Comparison of ENCODE assay signal across 8 cellular contexts in genomic region chr10:25017661-25018060, GRCh38. TPM values are rescaled to one million over a fixed set of nuclear protein-coding genes. Genes with fewer than 3 reads are reported as not detected.
DNase-seq lines count a peak whose midpoint lies in the region; ATAC-seq lines count a peak whose summit lies in the region.

No MANE protein-coding gene starts in this region.

- H3K9me3 Mint-ChIP-seq in activated CD4-positive, alpha-beta T cell treated with anti-CD3 and anti-CD28 coated beads, Interleukin-2, amount 10 ng/mL, durations not matched to agents 7 days and 5 days: peaks cover 2% of the 10 kb centered on the region
- peaks cover 5% of the 10 kb centered on the region for H3K9me3 Mint-ChIP-seq in activated CD8-positive, alpha-beta T cell treated with anti-CD3 and anti-CD28 coated beads, Interleukin-2, amount 10 ng/mL, durations not matched to agents 7 days and 5 days (ENCODE audit: insufficient read depth)
- H3K9me3 Mint-ChIP-seq in immature natural killer cell: peaks cover 0 to 4% (median 0%) of the 10 kb centered on the region in 6 donors

- peaks cover 2% of the 10 kb centered on the region for H3K27me3 Mint-ChIP-seq in activated CD4-positive, alpha-beta T cell treated with anti-CD3 and anti-CD28 coated beads, Interleukin-2, amount 10 ng/mL, durations not matched to agents 7 days and 5 days
- H3K27me3 Mint-ChIP-seq in activated CD8-positive, alpha-beta T cell treated with anti-CD3 and anti-CD28 coated beads, Interleukin-2, amount 10 ng/mL, durations not matched to agents 7 days and 5 days (ENCODE audit: low read depth): no peaks in the 10 kb centered on the region
- H3K27me3 Mint-ChIP-seq in immature natural killer cell (ENCODE audit: low read depth in 3 of 3): peaks cover 12 to 18% (median 13%) of the 10 kb centered on the region in 3 donors

- peak overlapping the region; percentile 81 for H3K4me3 Mint-ChIP-seq in activated CD4-positive, alpha-beta T cell treated with anti-CD3 and anti-CD28 coated beads, Interleukin-2, amount 10 ng/mL, durations not matched to agents 7 days and 5 days
- H3K4me3 Mint-ChIP-seq in activated CD8-positive, alpha-beta T cell treated with anti-CD3 and anti-CD28 coated beads, Interleukin-2, amount 10 ng/mL, durations not matched to agents 7 days and 5 days: peak overlapping the region; percentile 91
- H3K4me3 Mint-ChIP-seq in immature natural killer cell: peak overlapping the region; percentile 87 to 97 (median 91)

- peak overlapping the region; percentile 89 for H3K27ac Mint-ChIP-seq in activated CD4-positive, alpha-beta T cell treated with anti-CD3 and anti-CD28 coated beads, Interleukin-2, amount 10 ng/mL, durations not matched to agents 7 days and 5 days
- peak overlapping the region; percentile 17 for H3K27ac Mint-ChIP-seq in activated CD8-positive, alpha-beta T cell treated with anti-CD3 and anti-CD28 coated beads, Interleukin-2, amount 10 ng/mL, durations not matched to agents 7 days and 5 days
- peak overlapping the region; percentile 95 to 100 (median 99) for H3K27ac Mint-ChIP-seq in immature natural killer cell

- peaks cover 20% of the 10 kb centered on the region for H3K4me1 Mint-ChIP-seq in activated CD4-positive, alpha-beta T cell treated with anti-CD3 and anti-CD28 coated beads, Interleukin-2, amount 10 ng/mL, durations not matched to agents 7 days and 5 days
- peaks cover 20% of the 10 kb centered on the region for H3K4me1 Mint-ChIP-seq in activated CD8-positive, alpha-beta T cell treated with anti-CD3 and anti-CD28 coated beads, Interleukin-2, amount 10 ng/mL, durations not matched to agents 7 days and 5 days (ENCODE audit: low read depth)
- peaks cover 18 to 20% of the 10 kb centered on the region in 2 donors for H3K4me1 Mint-ChIP-seq in immature natural killer cell

- H3K36me3 Mint-ChIP-seq in activated CD4-positive, alpha-beta T cell treated with anti-CD3 and anti-CD28 coated beads, Interleukin-2, amount 10 ng/mL, durations not matched to agents 7 days and 5 days (ENCODE audit: low read depth): no peaks in the 10 kb centered on the region
- H3K36me3 Mint-ChIP-seq in activated CD8-positive, alpha-beta T cell treated with anti-CD3 and anti-CD28 coated beads, Interleukin-2, amount 10 ng/mL, durations not matched to agents 7 days and 5 days (ENCODE audit: low read depth): no peaks in the 10 kb centered on the region
- H3K36me3 Mint-ChIP-seq in immature natural killer cell: peaks cover 0 to 3% (median 0%) of the 10 kb centered on the region in 3 donors

- CTCF ChIA-PET in activated CD4-positive, alpha-beta T cell treated with anti-CD3 and anti-CD28 coated beads, Interleukin-2, amount 10 ng/mL, durations not matched to agents 7 days and 5 days (lab: Charles Lee): no interaction called here
- CTCF ChIA-PET in activated CD8-positive, alpha-beta T cell treated with anti-CD3 and anti-CD28 coated beads, Interleukin-2, amount 10 ng/mL, durations not matched to agents 7 days and 5 days (lab: Charles Lee): no interaction called here

- POLR2A ChIA-PET in activated CD4-positive, alpha-beta T cell treated with anti-CD3 and anti-CD28 coated beads, Interleukin-2, amount 10 ng/mL, durations not matched to agents 7 days and 5 days (lab: Charles Lee): no interaction called here
- POLR2A ChIA-PET in activated CD8-positive, alpha-beta T cell treated with anti-CD3 and anti-CD28 coated beads, Interleukin-2, amount 10 ng/mL, durations not matched to agents 7 days and 5 days (lab: Charles Lee): no interaction called here

- no peak for DNase-seq in activated CD4-positive, alpha-beta T cell treated with anti-CD3 and anti-CD28 coated beads, Interleukin-2, amount 10 ng/mL, durations not matched to agents 7 days and 5 days
- no peak for DNase-seq in activated CD4-positive, alpha-beta T cell treated with anti-CD3 and anti-CD28 coated beads, Interleukin-2, amount 50 U/mL, for 4 hours
- DNase-seq in activated CD8-positive, alpha-beta T cell treated with anti-CD3 and anti-CD28 coated beads, Interleukin-2, amount 10 ng/mL, durations not matched to agents 7 days and 5 days: no peak
- DNase-seq in immature natural killer cell (no peak), substantia nigra (lab: John Stamatoyannopoulos, UW) (no peak)
- no peak for DNase-seq in activated effector memory CD4-positive, alpha-beta T cell treated with Interleukin-2 at 50 U/mL for 16 hours
- DNase-seq in stimulated activated CD8-positive, alpha-beta memory T cell treated with anti-CD3 and anti-CD28 coated beads, Interleukin-4, amount 100 ng/mL, for 48 hours: no peak

- no peak for ATAC-seq in activated CD8-positive, alpha-beta T cell treated with anti-CD3 and anti-CD28 coated beads, Interleukin-2, amount 10 ng/mL, durations not matched to agents 7 days and 5 days
- ATAC-seq in GM19324 (IDR thresholded peaks at IDR 0.05; ENCODE audit: low FRiP score, unreplicated experiment): no peak

- H3K27ac ChIP-seq in substantia nigra (ENCODE audit: low read depth, low read length, poor library complexity, severe bottlenecking): peak overlapping the region; percentile 90

RNA-seq across cellular contexts. Expression of gene THNSL1, which starts 1.2 kb away (rescaled TPM):
- 1 to 10 TPM; 2.5 to 2.6 TPM for total RNA-seq in activated CD4-positive, alpha-beta T cell treated with anti-CD3 and anti-CD28 coated beads, Interleukin-2, amount 10 ng/mL, durations not matched to agents 7 days and 5 days
- 1 to 10 TPM; 3.8 to 4.2 TPM for total RNA-seq in activated CD8-positive, alpha-beta T cell treated with anti-CD3 and anti-CD28 coated beads, Interleukin-2, amount 10 ng/mL, durations not matched to agents 7 days and 5 days
- 1 to 10 TPM in 2 of 3 donors, under 1 TPM in 1; 0.90 to 2.0 (median 1.9) TPM for polyA plus RNA-seq in immature natural killer cell

RNA-seq across cellular contexts. Expression of gene ENKUR, which starts 1.7 kb away (rescaled TPM):
- total RNA-seq in activated CD4-positive, alpha-beta T cell treated with anti-CD3 and anti-CD28 coated beads, Interleukin-2, amount 10 ng/mL, durations not matched to agents 7 days and 5 days: not detected
- total RNA-seq in activated CD8-positive, alpha-beta T cell treated with anti-CD3 and anti-CD28 coated beads, Interleukin-2, amount 10 ng/mL, durations not matched to agents 7 days and 5 days: not detected
- 1 to 10 TPM in 1 of 3 donors, under 1 TPM in 1, not detected in 1; 0.12 to 1.4 TPM for polyA plus RNA-seq in immature natural killer cell

Comparison
In these comparisons a context has a peak if more than half of its experiments do, and no peak if none do; other contexts are left out.
1. H3K27ac Mint-ChIP-seq: peak in every context shown above with its lines; median percentile 99 in immature natural killer cell; 89 in activated CD4-positive, alpha-beta T cell treated with anti-CD3 and anti-CD28 coated beads, Interleukin-2, amount 10 ng/mL, durations not matched to agents 7 days and 5 days; 17 in activated CD8-positive, alpha-beta T cell treated with anti-CD3 and anti-CD28 coated beads, Interleukin-2, amount 10 ng/mL, durations not matched to agents 7 days and 5 days.